Comparison of ENCODE assay signal across 11 cellular contexts in genomic region chr1:243708210-243708609, GRCh38.
A peak's percentile ranks its signal among the peaks of the same experiment; 100 is the strongest.
DNase-seq lines count a peak whose midpoint lies in the region; ATAC-seq and TF ChIP-seq lines count a peak whose summit lies in the region.
"Had no signal": no experiment of that assay in that cellular context is flagged by ENCODE, and none has a peak within 500 bp of the region (broad histone marks: within the 10 kb centered on the region; RNA-seq: fewer than 3 reads in every experiment).

No MANE protein-coding gene starts in this region.

- H4K20me1 ChIP-seq in SU-DHL-6 (ENCODE audit: low read depth, low read length), result no peaks in the 10 kb centered on the region

- H3K27ac Mint-ChIP-seq in Calu3 (ENCODE audit: unreplicated experiment) (no peak overlapping the region), HFFc6 (no peak overlapping the region)
- H3K27ac Mint-ChIP-seq: activated T-cell treated with anti-CD3 and anti-CD28 coated beads, Interleukin-2, amount 50 U/mL, for 72 hours; T-helper 2 cell treated with Interferon-gamma antibody and Interleukin-4, amounts not matched to agents 5 μg/mL and 100 μg/mL, for 36 hours had no signal

- peaks cover 17% of the 10 kb centered on the region for H3K4me1 Mint-ChIP-seq in Calu3 (ENCODE audit: low read depth, unreplicated experiment)
- peaks cover 38% of the 10 kb centered on the region for H3K4me1 Mint-ChIP-seq in HFFc6 (ENCODE audit: low read depth)

- no peaks in the 10 kb centered on the region for H3K27me3 ChIP-seq in SU-DHL-6 (ENCODE audit: low read length)
- H3K27me3 ChIP-seq: stomach had no signal

- H3K27me3 Mint-ChIP-seq in Calu3 (ENCODE audit: unreplicated experiment) (no peaks in the 10 kb centered on the region), HFFc6 (ENCODE audit: insufficient read depth) (no peaks in the 10 kb centered on the region)

- H3K36me3 Mint-ChIP-seq in Calu3 (ENCODE audit: insufficient read depth, unreplicated experiment) (no peaks in the 10 kb centered on the region), HFFc6 (ENCODE audit: low read depth) (no peaks in the 10 kb centered on the region; the same call in 1 of the 2 replicates)

- BruUV-seq in Calu3 (replicated peaks; lab: Mats Ljungman, UMichigan), result no TSS peak

- no peaks in the 10 kb centered on the region for H3K79me2 ChIP-seq in SU-DHL-6 (ENCODE audit: insufficient read depth, low read length)

- H3K36me3 ChIP-seq in SU-DHL-6 (ENCODE audit: low read length), result no peaks in the 10 kb centered on the region
- H3K36me3 ChIP-seq: lower lobe of right lung, stomach had no signal

- H3K9me2 ChIP-seq in SU-DHL-6 (replicated peaks; ENCODE audit: insufficient read depth, low read length), result no peaks in the 10 kb centered on the region

- H3K4me2 ChIP-seq in SU-DHL-6 (ENCODE audit: low read depth, low read length, poor library complexity, severe bottlenecking), result no peak overlapping the region

- TF ChIP-seq CTCF in Calu3 (IDR thresholded peaks at IDR 0.05; ENCODE audit: unreplicated experiment) (peak; percentile 53), HFFc6 (IDR thresholded peaks at IDR 0.05) (peak; percentile 66), SU-DHL-6 (IDR thresholded peaks at IDR 0.05; ENCODE audit: insufficient read depth, low read length, poor library complexity, severe bottlenecking) (peak; percentile 18)

- no peak overlapping the region for H2AFZ ChIP-seq in SU-DHL-6 (ENCODE audit: low read depth, low read length, severe bottlenecking)

- H3K9me3 Mint-ChIP-seq in Calu3 (ENCODE audit: low read depth, unreplicated experiment) (no peaks in the 10 kb centered on the region), HFFc6 (no peaks in the 10 kb centered on the region)
- H3K9me3 Mint-ChIP-seq: activated T-cell treated with anti-CD3 and anti-CD28 coated beads, Interleukin-2, amount 50 U/mL, for 72 hours; T-helper 2 cell treated with Interferon-gamma antibody and Interleukin-4, amounts not matched to agents 5 μg/mL and 100 μg/mL, for 36 hours had no signal

- intact Hi-C loops in Calu3 (cut with micrococcal nuclease; ENCODE audit: unreplicated experiment), result loop anchor here (1.0 to 2.0 kb wide), 3 partner anchors 40 to 565 kb away; no protein-coding TSS in a partner anchor
- intact Hi-C loops in posterior vena cava (cut with DNase I), result no loop called here

- peak; percentile 63 for ATAC-seq in left lobe of liver
- ATAC-seq: activated T-cell treated with anti-CD3 and anti-CD28 coated beads, Interleukin-2, amount 50 U/mL, for 72 hours; lower lobe of right lung had no signal

- H3K4me3 ChIP-seq in SU-DHL-6 (ENCODE audit: insufficient read depth, low read length, poor library complexity, severe bottlenecking), result no peak overlapping the region
- H3K4me3 ChIP-seq: lower lobe of right lung, stomach had no signal

- H3K4me3 Mint-ChIP-seq in Calu3 (ENCODE audit: low read depth, unreplicated experiment), result no peak overlapping the region
- no peak overlapping the region for H3K4me3 Mint-ChIP-seq in HFFc6
- H3K4me3 Mint-ChIP-seq: activated T-cell treated with anti-CD3 and anti-CD28 coated beads, Interleukin-2, amount 50 U/mL, for 72 hours; T-helper 2 cell treated with Interferon-gamma antibody and Interleukin-4, amounts not matched to agents 5 μg/mL and 100 μg/mL, for 36 hours had no signal

- no peaks in the 10 kb centered on the region for H3F3A ChIP-seq in SU-DHL-6 (ENCODE audit: insufficient read depth)

- H3K9me3 ChIP-seq in SU-DHL-6 (ENCODE audit: insufficient read depth, low read length), result no peaks in the 10 kb centered on the region
- H3K9me3 ChIP-seq: lower lobe of right lung, stomach had no signal

- CTCF ChIA-PET in Calu3 (lab: Charles Lee), result interaction anchor here (0.6 to 1.0 kb wide), 5 partner anchors 23 to 561 kb away, joined by 3 to 6 read pairs (median 3); no protein-coding TSS in a partner anchor

- DNase-seq in Calu3, result no peak
- DNase-seq in HFFc6, result no peak
- DNase-seq in left lobe of liver (ENCODE audit: low spot score), result no peak
- no peak for DNase-seq in posterior vena cava (ENCODE audit: low spot score)
- DNase-seq in cerebellum (ENCODE audit: low spot score), result no peak
- no peak for DNase-seq in activated CD4-positive, CD25-positive, alpha-beta regulatory T cell treated with anti-CD3 and anti-CD28 coated beads, Interleukin-2, amount 50 U/mL, for 72 hours
- DNase-seq: activated T-cell treated with anti-CD3 and anti-CD28 coated beads, Interleukin-2, amount 50 U/mL, for 72 hours; lower lobe of right lung; stomach had no signal

- no peak overlapping the region for H3K27ac ChIP-seq in SU-DHL-6 (ENCODE audit: low read depth, low read length)
- H3K27ac ChIP-seq: lower lobe of right lung, stomach had no signal

- H3K9ac ChIP-seq in SU-DHL-6 (ENCODE audit: low read length), result no peak overlapping the region
